ENCODE assay signal across 1 cellular context in genomic region chr13:108834193-108834592, GRCh38.
TF ChIP-seq lines count a peak whose summit lies in the region.

No MANE protein-coding gene starts in this region.

TF ChIP-seq in HCT116, 20 proteins besides CTCF, POLR2A, EP300 and RAD21 (continued from another document):
- TF ChIP-seq ZNF274 (IDR thresholded peaks at IDR 0.05; ENCODE audit: low read depth, low read length): no peak
